Comparison of ENCODE assay signal across 10 cellular contexts in genomic region chr11:128734439-128735224, GRCh38. TPM values are rescaled to one million over a fixed set of nuclear protein-coding genes. Genes with fewer than 3 reads are reported as not detected.
A peak's percentile ranks its signal among the peaks of the same experiment; 100 is the strongest.
DNase-seq lines count a peak whose midpoint lies in the region; ATAC-seq, FAIRE-seq and TF ChIP-seq lines count a peak whose summit lies in the region.
"Had no signal": no experiment of that assay in that cellular context is flagged by ENCODE, and none has a peak within 500 bp of the region (broad histone marks: within the 10 kb centered on the region; RNA-seq: fewer than 3 reads in every experiment).

No MANE protein-coding gene starts in this region.

- TF ChIP-seq EP300 in H1 (IDR thresholded peaks at IDR 0.05; ENCODE audit: borderline replicate concordance in 1 of 2, low read depth in 2 of 2, low read length in 2 of 2) (no peak), transverse colon (IDR thresholded peaks at IDR 0.05; ENCODE audit: low read depth) (no peak)

- 0 out of 2 replicates have a peak overlapping the region, but pooled peaks have one; percentile 23 for H2AFZ ChIP-seq in H1 (ENCODE audit: low read length)

- BruUV-seq in A673 (replicated peaks; lab: Mats Ljungman, UMichigan) = no TSS peak

- H3K4me2 ChIP-seq in H1 (ENCODE audit: insufficient read depth in 1 of 2, low read depth in 2 of 2, low read length in 2 of 2) = peak overlapping the region; percentile 45 to 61

- peak; percentile 25 for DNase-seq in activated naive CD4-positive, alpha-beta T cell treated with Interleukin-2 at 50 U/mL for 16 hours
- DNase-seq in activated naive CD4-positive, alpha-beta T cell treated with anti-CD3 and anti-CD28 coated beads, Interleukin-2, amount 50 U/mL, for 16 hours = no peak
- DNase-seq in H1 (ENCODE audit: low read depth in 1 of 2, low spot score in 2 of 2) = no peak
- DNase-seq in transverse colon = peak; percentile 71
- no peak for DNase-seq in AG20443 (ENCODE audit: low spot score)
- no peak for DNase-seq in A673 (ENCODE audit: low spot score)
- no peak for DNase-seq in NCI-H510A treated with DMSO at 0.1 percent for 48 hours (lab: John Stamatoyannopoulos, UW)

- peaks cover 0 to 2% (median 0%) of the 10 kb centered on the region in 4 experiments; a peak in 2 of 7 replicates for H3K27me3 ChIP-seq in H1 (replicated peaks in 1 of 4; ENCODE audit: control insufficient read depth in 3 of 4, extremely low read depth in 1 of 4, insufficient read depth in 3 of 4, low read length in 3 of 4)
- no peaks in the 10 kb centered on the region for H3K27me3 ChIP-seq in transverse colon
- peaks cover 61% of the 10 kb centered on the region for H3K27me3 ChIP-seq in A673 (replicated peaks; ENCODE audit: insufficient read depth, low read depth, low read length, poor library complexity)

- no peaks in the 10 kb centered on the region for H3K79me2 ChIP-seq in H1 (ENCODE audit: control insufficient read depth in 1 of 2, insufficient read depth in 2 of 2, low read length in 2 of 2)

- TF ChIP-seq POLR2A in H1 (IDR thresholded peaks at IDR 0.05; ENCODE audit: control extremely low read depth in 1 of 2, low read depth in 2 of 2, low read length in 2 of 2) (no peak), transverse colon (IDR thresholded peaks at IDR 0.05) (no peak)

- H3K4me3 ChIP-seq in H1 (ENCODE audit: extremely low read depth in 1 of 4, insufficient read depth in 2 of 4, low read depth in 3 of 4, low read length in 4 of 4) (peak overlapping the region in 1 of 4 experiments; percentile 47; a peak in 2 of 8 replicates), transverse colon (no peak overlapping the region), A673 (ENCODE audit: low read depth, low read length, poor library complexity, severe bottlenecking) (no peak overlapping the region)

- H2BK12ac ChIP-seq in H1 (ENCODE audit: low read depth, low read length) = peak overlapping the region; percentile 45

- H2BK120ac ChIP-seq in H1 (replicated peaks; ENCODE audit: low read depth, low read length) = peak overlapping the region; percentile 22

- WGBS in H1 (ENCODE audit: extremely low coverage in 1 of 2, insufficient coverage in 1 of 2, insufficient read length in 1 of 2, insufficient replicate concordance in 2 of 2, low coverage in 1 of 2, low lambda C conversion rate in 2 of 2, missing lambda C conversion rate in 1 of 2), 2 experiments = 72% methylated on average over 13 of the region's 13 CpGs; no CpG with 5 or more reads in 1 of the 2 experiments
- WGBS in transverse colon (ENCODE audit: low coverage in 1 of 2), 2 donors = 59 to 66% methylated on average over 8 to 13 of the region's 13 CpGs

- H3K27ac ChIP-seq in H1 (ENCODE audit: low read depth, low read length) (no peak overlapping the region), transverse colon (peak overlapping the region; percentile 45 to 69 (median 62)), A673 (ENCODE audit: low read depth, low read length, poor library complexity, severe bottlenecking) (no peak overlapping the region)
- H3K27ac ChIP-seq: C4-2B, VCaP had no signal

- no peak overlapping the region for H4K91ac ChIP-seq in H1 (replicated peaks; ENCODE audit: insufficient read length, low read length)

- TF ChIP-seq CTCF in H1 (IDR thresholded peaks at IDR 0.05; ENCODE audit: control extremely low read depth in 1 of 3, insufficient read depth in 1 of 3, low read depth in 1 of 3, low read length in 3 of 3) (no peak), transverse colon (IDR thresholded peaks at IDR 0.05) (no peak), A673 (conservative IDR thresholded peaks at IDR 0.05; ENCODE audit: low read depth, low read length) (no peak)

- no peak overlapping the region for H3K9ac ChIP-seq in H1 (replicated peaks in 1 of 4; ENCODE audit: extremely low read depth in 1 of 4, low read depth in 3 of 4, low read length in 3 of 4)

- H3K56ac ChIP-seq in H1 (replicated peaks; ENCODE audit: insufficient read length, low read depth, low read length) = no peak overlapping the region

- no peaks in the 10 kb centered on the region for H4K20me1 ChIP-seq in H1 (replicated peaks in 1 of 2; ENCODE audit: control insufficient read depth in 1 of 2, insufficient read depth in 2 of 2, low read length in 2 of 2)

- no peak for FAIRE-seq in H1 (lab: Jason Lieb, UNC)

- no peak overlapping the region for H3K4ac ChIP-seq in H1 (replicated peaks; ENCODE audit: insufficient read length, low read depth, low read length)

- no peak overlapping the region for H4K5ac ChIP-seq in H1 (ENCODE audit: insufficient read length, low read depth, low read length)

- no peak for TF ChIP-seq RAD21 in H1 (IDR thresholded peaks at IDR 0.05 in 1 of 2, conservative IDR thresholded peaks at IDR 0.05 in 1 of 2; ENCODE audit: low read depth in 2 of 2, low read length in 2 of 2)

- 0 out of 2 replicates have a peak overlapping the region, but pooled peaks have one; percentile 10 for H2BK20ac ChIP-seq in H1 (ENCODE audit: low read length)

- peak overlapping the region; percentile 29; the same call in 1 of the 2 replicates for H2AK5ac ChIP-seq in H1 (ENCODE audit: low read depth, low read length)

- in situ Hi-C loops in transverse colon (cut with MboI; ENCODE audit: low pct_ligation_motif_present in 1 of 4, low pct_unique_long_range_greater_than_20kb in 1 of 4, low sequenced_read_pairs in 3 of 4) = no loop called here

- H2BK5ac ChIP-seq in H1 (ENCODE audit: low read depth, low read length) = peak overlapping the region; percentile 28; the same call in 1 of the 2 replicates

- no peak overlapping the region for H3K23ac ChIP-seq in H1 (ENCODE audit: insufficient read length)

- no peak overlapping the region for H3K14ac ChIP-seq in H1 (ENCODE audit: insufficient read length)

- no peak overlapping the region; the same call in 1 of the 2 replicates for H3K18ac ChIP-seq in H1 (ENCODE audit: extremely low read depth, low read length)

- no peaks in the 10 kb centered on the region for H3K9me3 ChIP-seq in H1 (ENCODE audit: insufficient read depth in 2 of 2, low read depth in 1 of 2, low read length in 1 of 2)
- no peaks in the 10 kb centered on the region for H3K9me3 ChIP-seq in transverse colon
- no peaks in the 10 kb centered on the region for H3K9me3 ChIP-seq in A673 (ENCODE audit: low read depth, low read length, poor library complexity, severe bottlenecking)

- H3K23me2 ChIP-seq in H1 (ENCODE audit: low read depth, low read length) = no peaks in the 10 kb centered on the region

- no peaks in the 10 kb centered on the region for H3K79me1 ChIP-seq in H1 (ENCODE audit: low read depth, low read length)

- H3K36me3 ChIP-seq in H1 (ENCODE audit: control insufficient read depth in 2 of 4, insufficient read depth in 4 of 4, low read length in 3 of 4) (no peaks in the 10 kb centered on the region), transverse colon (no peaks in the 10 kb centered on the region), A673 (ENCODE audit: insufficient read depth, low read length, poor library complexity, severe bottlenecking) (no peaks in the 10 kb centered on the region)

- H2BK15ac ChIP-seq in H1 (ENCODE audit: low read length) = 0 out of 2 replicates have a peak overlapping the region, but pooled peaks have one; percentile 63

- no peak overlapping the region for H4K8ac ChIP-seq in H1 (ENCODE audit: extremely low read depth, insufficient read depth, low read length)

- intact Hi-C loops in transverse colon (cut with DNase I; ENCODE audit: low total_unique reads) (no loop called here), A673 (cut with micrococcal nuclease; ENCODE audit: unreplicated experiment) (no loop called here)

- H3K4me1 ChIP-seq in H1 (replicated peaks in 1 of 4; ENCODE audit: control insufficient read depth in 3 of 4, insufficient read depth in 4 of 4, low read length in 3 of 4) = peaks cover 9 to 19% (median 18%) of the 10 kb centered on the region in 4 experiments; a peak in 5 of 7 replicates
- peaks cover 0 to 47% (median 3%) of the 10 kb centered on the region in 4 donors for H3K4me1 ChIP-seq in transverse colon
- H3K4me1 ChIP-seq in A673 (ENCODE audit: insufficient read depth, low read length, poor library complexity, severe bottlenecking) = no peaks in the 10 kb centered on the region

- ATAC-seq in HG03571 (IDR thresholded peaks at IDR 0.05; ENCODE audit: unreplicated experiment) = peak; percentile 41

- POLR2A ChIA-PET in H1 (lab: Charles Lee; ENCODE audit: partially characterized antibody) = interaction anchor here (0.9 to 1.7 kb wide), 4 partner anchors 12 to 50 kb away, joined by 3 to 6 read pairs (median 4); no protein-coding TSS in a partner anchor
- POLR2A ChIA-PET in A673 (lab: Charles Lee; ENCODE audit: low non-redundant PET) = no interaction called here

- CTCF ChIA-PET in H1 (lab: Charles Lee; ENCODE audit: partially characterized antibody) (interaction anchor here (0.8 to 3.4 kb wide), 5 partner anchors 23 to 67 kb away, joined by 3 to 16 read pairs (median 4); no protein-coding TSS in a partner anchor), A673 (lab: Charles Lee) (no interaction called here)

TF ChIP-seq in H1, 55 proteins besides CTCF, POLR2A, EP300 and RAD21:
- peak; percentile 77 for TF ChIP-seq E2F6 (IDR thresholded peaks at IDR 0.05)
- TF ChIP-seq MAX (IDR thresholded peaks at IDR 0.05) = no peak
TF ChIP-seq in H1: peak in this region for 1.

RNA-seq across cellular contexts. Expression of gene FLI1, which starts 40.8 kb away (rescaled TPM):
- 0.22 and 0.29 TPM in 2 replicates for total RNA-seq in H1 (2021; fragmentation: NEBNext Ultra II Directional; extraction: Animal tissue kit (Norgen Biotek cat#: 25700))
- 0.18 and 0.30 TPM in 2 replicates for polyA plus RNA-seq in H1 (2011; rRNA removed)
- polyA plus RNA-seq in H1 (2011; cell fraction: cytosol; rRNA removed) = 0.21 TPM
- 0.14 TPM for polyA plus RNA-seq in H1 (2011; cell fraction: nucleus; rRNA removed)
- 0.15 to 0.58 TPM (median 0.43 TPM) in 3 of 4 replicates, not detected in the other for polyA plus RNA-seq in H1 (2012, experiment 1 of 2)
- 0.04 TPM for polyA plus RNA-seq in H1 (2012, experiment 2 of 2)
- polyA plus RNA-seq in H1 (2013, experiment 1 of 2) = 0.18 TPM
- 0.24 TPM for polyA plus RNA-seq in H1 (2013, experiment 2 of 2)
- 0.38 and 1.5 TPM in 2 replicates for polyA minus RNA-seq in H1 (2011; rRNA and poly(A)+ RNA removed)
- not detected for polyA minus RNA-seq in H1 (2011; cell fraction: cytosol; rRNA and poly(A)+ RNA removed)
- 0.50 TPM for polyA minus RNA-seq in H1 (2011; cell fraction: nucleus; rRNA and poly(A)+ RNA removed)
- total RNA-seq in transverse colon (10 to 100 TPM in 1 of 4 donors, 1 to 10 TPM in 3; 7.5 to 19.1 (median 8.4) TPM), A673 (2021) (51.9 and 56.1 TPM in 2 replicates)

Comparison
In these comparisons a context has a peak if more than half of its experiments do, and no peak if none do; other contexts are left out.
1. DNase-seq: peak in activated naive CD4-positive, alpha-beta T cell treated with Interleukin-2 at 50 U/mL for 16 hours (single experiment) and transverse colon (single experiment); none in activated naive CD4-positive, alpha-beta T cell treated with anti-CD3 and anti-CD28 coated beads, Interleukin-2, amount 50 U/mL, for 16 hours (single experiment), H1 (0 of 2), AG20443 (single experiment), A673 (single experiment) and NCI-H510A treated with DMSO at 0.1 percent for 48 hours (single experiment).
2. H3K27ac ChIP-seq: peak in transverse colon (4 of 4); none in H1 (single experiment) and A673 (single experiment).